Comparison of ENCODE assay signal across 11 cellular contexts in the genomic region with DNA sequence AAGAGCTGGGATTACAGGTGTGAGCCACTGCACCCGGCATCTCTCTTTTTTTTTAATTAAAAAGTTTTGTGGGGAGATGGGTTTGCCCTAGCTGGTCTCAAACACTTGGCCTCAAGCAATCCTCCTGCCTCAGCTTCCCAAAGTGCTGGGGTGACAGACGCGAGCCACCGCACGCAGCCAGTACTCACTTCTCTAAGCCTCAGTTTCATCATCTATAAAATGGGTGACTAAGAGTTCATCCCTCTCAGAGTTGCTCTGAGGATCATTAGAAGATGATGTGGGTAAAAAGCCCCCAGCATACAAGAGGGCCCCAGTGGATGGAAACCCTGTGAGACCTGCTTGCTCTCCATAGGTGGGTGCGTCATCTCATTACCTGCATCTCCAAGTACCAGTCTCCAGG. TPM values are rescaled to one million over a fixed set of nuclear protein-coding genes. Genes with fewer than 3 reads are reported as not detected.
"Had no signal": no experiment of that assay in that cellular context is flagged by ENCODE, and none has a peak within 500 bp of the region (broad histone marks: within the 10 kb centered on the region; RNA-seq: fewer than 3 reads in every experiment).

No MANE protein-coding gene starts in this region.

- H3K4me1 ChIP-seq: HAP-1 had no signal

- ATAC-seq: GM23338, HCT116 had no signal

- DNase-seq: H7, HFFc6, IMR-90, KBM-7 had no signal

- H3K36me3 ChIP-seq: HAP-1 had no signal

- H3K4me3 Mint-ChIP-seq: GM23338, HFFc6 had no signal

- H3K4me2 ChIP-seq: GM23338, KMS-11 had no signal

- H3K9me3 Mint-ChIP-seq: GM23338, HFFc6 had no signal

- H3K9me3 ChIP-seq: HAP-1 had no signal

- H3K9ac ChIP-seq: KMS-11 had no signal

- H2AFZ ChIP-seq: GM23338 had no signal

- H3K27ac Mint-ChIP-seq: GM23338, HFFc6 had no signal

- H3K27ac ChIP-seq: HL-60, KMS-11 had no signal

- H3K4me3 ChIP-seq: GM23338, HAP-1 had no signal

RNA-seq across cellular contexts. Expression of a gene that starts 2.5 kb away (rescaled TPM):
- total RNA-seq: GM23338, H4, HFFc6, HT1080, IMR-90 had no signal
- polyA plus RNA-seq: IMR-90 had no signal

RNA-seq across cellular contexts. Expression of a gene that starts 10.6 kb away (rescaled TPM):
- total RNA-seq: H4, IMR-90 had no signal

RNA-seq across cellular contexts. Expression of a gene that starts 16.2 kb away (rescaled TPM):
- total RNA-seq: GM23338, H4, H7, HFFc6, HT1080, IMR-90 had no signal
- polyA plus RNA-seq: IMR-90 had no signal

RNA-seq across cellular contexts. Expression of a gene that starts 19.1 kb away (rescaled TPM):
- total RNA-seq: GM23338, H4, H7, HFFc6, HT1080, IMR-90 had no signal
- polyA plus RNA-seq: GM23338, IMR-90 had no signal
